ENCODE assay signal across 10 cellular contexts in genomic region chr11:74636633-74637184, GRCh38. TPM values are rescaled to one million over a fixed set of nuclear protein-coding genes. Genes with fewer than 3 reads are reported as not detected.
DNase-seq lines count a peak whose midpoint lies in the region; ATAC-seq and TF ChIP-seq lines count a peak whose summit lies in the region.
"Had no signal": no experiment of that assay in that cellular context is flagged by ENCODE, and none has a peak within 500 bp of the region (broad histone marks: within the 10 kb centered on the region; RNA-seq: fewer than 3 reads in every experiment).

No MANE protein-coding gene starts in this region.

- H3K27me3 Mint-ChIP-seq in activated naive CD8-positive, alpha-beta T cell treated with anti-CD3 and anti-CD28 coated beads, Interleukin-2, amount 50 U/mL, for 24 hours = no peaks in the 10 kb centered on the region

- H3K4me3 Mint-ChIP-seq in activated naive CD8-positive, alpha-beta T cell treated with anti-CD3 and anti-CD28 coated beads, Interleukin-2, amount 50 U/mL, for 24 hours = no peak overlapping the region

- TF ChIP-seq CTCF in HFF-Myc (IDR thresholded peaks at IDR 0.05; ENCODE audit: low read depth, low read length, missing control alignments) (no peak), adrenal gland (IDR thresholded peaks at IDR 0.05) (no peak)

- H3K4me1 Mint-ChIP-seq in activated naive CD8-positive, alpha-beta T cell treated with anti-CD3 and anti-CD28 coated beads, Interleukin-2, amount 50 U/mL, for 24 hours = peaks cover 15% of the 10 kb centered on the region

- intact Hi-C loops in adrenal gland (cut with DNase I) = no loop called here

- ATAC-seq in activated naive CD8-positive, alpha-beta T cell treated with anti-CD3 and anti-CD28 coated beads, Interleukin-2, amount 50 U/mL, for 24 hours = peak; percentile 60
- ATAC-seq in HG02571 (IDR thresholded peaks at IDR 0.05; ENCODE audit: unreplicated experiment) = no peak
- ATAC-seq: HepG2 had no signal

- no peaks in the 10 kb centered on the region for H3K9me3 Mint-ChIP-seq in activated naive CD8-positive, alpha-beta T cell treated with anti-CD3 and anti-CD28 coated beads, Interleukin-2, amount 50 U/mL, for 24 hours

- H3K27ac Mint-ChIP-seq in activated naive CD8-positive, alpha-beta T cell treated with anti-CD3 and anti-CD28 coated beads, Interleukin-2, amount 50 U/mL, for 24 hours = peak overlapping the region; percentile 46

- H3K36me3 Mint-ChIP-seq in activated naive CD8-positive, alpha-beta T cell treated with anti-CD3 and anti-CD28 coated beads, Interleukin-2, amount 50 U/mL, for 24 hours (ENCODE audit: low read depth) = peaks cover 70% of the 10 kb centered on the region

- H3K36me3 ChIP-seq in adrenal gland (replicated peaks in 1 of 2) = peaks cover 0 to 14% of the 10 kb centered on the region in 2 donors

- H3K9me3 ChIP-seq in adrenal gland (replicated peaks in 1 of 3) = no peaks in the 10 kb centered on the region

- 83 to 92% (median 87%) methylated on average over 1 of the region's 1 CpG for WGBS in adrenal gland, 4 donors

- H3K27ac ChIP-seq in adrenal gland = no peak overlapping the region

- peaks cover 0 to 5% of the 10 kb centered on the region in 2 donors for H3K4me1 ChIP-seq in adrenal gland (replicated peaks in 1 of 2)

- no peaks in the 10 kb centered on the region for H3K27me3 ChIP-seq in adrenal gland

- no peak for TF ChIP-seq POLR2A in adrenal gland (IDR thresholded peaks at IDR 0.05)

- DNase-seq in AG08395 (ENCODE audit: low spot score) = peak; percentile 86
- peak; percentile 62 for DNase-seq in HFF-Myc (ENCODE audit: extremely low read depth, low read depth)
- no peak for DNase-seq in activated naive CD8-positive, alpha-beta T cell treated with anti-CD3 and anti-CD28 coated beads, Interleukin-2, amount 50 U/mL, for 24 hours
- peak; percentile 65 for DNase-seq in kidney glomerular epithelial cell (lab: John Stamatoyannopoulos, UW)
- DNase-seq in NCI-H774 (lab: John Stamatoyannopoulos, UW) = no peak
- DNase-seq in stimulated activated CD4-positive, alpha-beta T cell treated with anti-CD3 and anti-CD28 coated beads, Interleukin-2, amount 100 ng/mL, for 48 hours = no peak
- no peak for DNase-seq in adrenal gland

- H3K4me3 ChIP-seq in HFF-Myc (replicated peaks; ENCODE audit: low read depth, low read length) (no peak overlapping the region), adrenal gland (no peak overlapping the region)
- H3K4me3 ChIP-seq: SK-N-MC had no signal

RNA-seq across cellular contexts. Expression of gene POLD3, which starts 44.3 kb away (rescaled TPM):
- 10 to 100 TPM in 3 of 8 donors, 1 to 10 TPM in 5; 5.4 to 13.6 (median 9.7) TPM for total RNA-seq in adrenal gland
- 10 to 100 TPM in 1 of 3 donors, 1 to 10 TPM in 2; 3.5 to 14.1 (median 5.6) TPM for polyA plus RNA-seq in adrenal gland

Comparison
In these comparisons a context has a peak if more than half of its experiments do, and no peak if none do; other contexts are left out.
1. DNase-seq: peak in AG08395 (single experiment), HFF-Myc (single experiment) and kidney glomerular epithelial cell (single experiment); none in activated naive CD8-positive, alpha-beta T cell treated with anti-CD3 and anti-CD28 coated beads, Interleukin-2, amount 50 U/mL, for 24 hours (single experiment), NCI-H774 (single experiment), stimulated activated CD4-positive, alpha-beta T cell treated with anti-CD3 and anti-CD28 coated beads, Interleukin-2, amount 100 ng/mL, for 48 hours (0 of 2) and adrenal gland (0 of 7).